8 cellular contexts compared by ENCODE assay signal in genomic region chr18:10453885-10454772, GRCh38. TPM values are rescaled to one million over a fixed set of nuclear protein-coding genes. Genes with fewer than 3 reads are reported as not detected.
DNase-seq lines count a peak whose midpoint lies in the region; ATAC-seq and TF ChIP-seq lines count a peak whose summit lies in the region.

TSS of gene APCDD1 (plus strand) at chr18:10454635. CDS start at chr18:10454982, 347 bp downstream.

- TF ChIP-seq CTCF in epithelial cell of esophagus (IDR thresholded peaks at IDR 0.05; ENCODE audit: insufficient read depth, low read depth, low read length, missing control alignments) (no peak), upper lobe of left lung (IDR thresholded peaks at IDR 0.05) (peak in 3 of 6 experiments; percentile 24 to 55 (median 44))

- H3K36me3 ChIP-seq in upper lobe of left lung, result no peaks in the 10 kb centered on the region

- 15% methylated on average over 40 to 57 of the region's 80 CpGs for WGBS in upper lobe of left lung, 2 donors

- DNase-seq in H4 (ENCODE audit: low spot score) (peak; percentile 20), NOMO-1 treated with dmso at 0.1 percent for 144 hours (lab: John Stamatoyannopoulos, UW; ENCODE audit: unreplicated experiment) (peak; percentile 19), epithelial cell of esophagus (ENCODE audit: low read depth) (peak; percentile 9), upper lobe of left lung (peak; percentile 68 to 94), NCI-H128 (lab: John Stamatoyannopoulos, UW; ENCODE audit: unreplicated experiment) (no peak)
- DNase-seq in activated CD4-positive, alpha-beta T cell treated with anti-CD3 and anti-CD28 coated beads for 4 hours, result no peak

- TF ChIP-seq POLR2A in upper lobe of left lung (IDR thresholded peaks at IDR 0.05), result peak in 3 of 4 donors; percentile 17 to 70 (median 26)

- H3K4me3 ChIP-seq in epithelial cell of esophagus (ENCODE audit: low read length) (peak within 1 kb of the TSS; percentile 56), mononuclear cell (ENCODE audit: low read length) (peak within 1 kb of the TSS; percentile 34), upper lobe of left lung (peak within 1 kb of the TSS; percentile 50 to 81 (median 66))

- H3K9me3 ChIP-seq in mononuclear cell (ENCODE audit: low read depth, low read length), result no peaks in the 10 kb centered on the region
- no peaks in the 10 kb centered on the region for H3K9me3 ChIP-seq in upper lobe of left lung

- TF ChIP-seq EP300 in upper lobe of left lung (IDR thresholded peaks at IDR 0.05), result no peak

- H3K27ac ChIP-seq in upper lobe of left lung, result peak within 1 kb of the TSS; percentile 82 to 89 (median 86)

- H3K4me1 ChIP-seq in mononuclear cell (ENCODE audit: insufficient read depth, low read length) (peaks cover 14% of the 10 kb centered on the region), upper lobe of left lung (peaks cover 9 to 34% (median 15%) of the 10 kb centered on the region in 4 donors)

- H3K27me3 ChIP-seq in mononuclear cell (ENCODE audit: insufficient read depth, low read length) (peaks cover 58% of the 10 kb centered on the region), upper lobe of left lung (peaks cover 0 to 6% (median 0%) of the 10 kb centered on the region in 4 donors)

- ATAC-seq in upper lobe of left lung (ENCODE audit: low FRiP score in 2 of 2) (peak; percentile 87 to 90), GM18873 (IDR thresholded peaks at IDR 0.05; ENCODE audit: low FRiP score, unreplicated experiment) (no peak)

RNA-seq across cellular contexts. Expression of gene APCDD1, which starts in this region (rescaled TPM):
- 1.5 and 5.3 TPM in 2 replicates for total RNA-seq in H4 (2014; rRNA removed; shearing (Covaris generic))
- total RNA-seq in mononuclear cell (under 0.01 TPM), upper lobe of left lung (10 to 100 TPM in 5 of 6 donors, 1 to 10 TPM in 1; 8.4 to 40.4 (median 24.1) TPM)

Comparison
In these comparisons a context has a peak if more than half of its experiments do, and no peak if none do; other contexts are left out.
1. DNase-seq: peak in H4 (single experiment), NOMO-1 treated with dmso at 0.1 percent for 144 hours (single experiment), epithelial cell of esophagus (single experiment) and upper lobe of left lung (2 of 2); none in activated CD4-positive, alpha-beta T cell treated with anti-CD3 and anti-CD28 coated beads for 4 hours (0 of 2) and NCI-H128 (single experiment).
2. Peak in every context shown above with its lines, with median percentiles within 50 percentile points of each other: H3K4me3 ChIP-seq.